Comparison of ENCODE assay signal across 25 cellular contexts in the genomic region with DNA sequence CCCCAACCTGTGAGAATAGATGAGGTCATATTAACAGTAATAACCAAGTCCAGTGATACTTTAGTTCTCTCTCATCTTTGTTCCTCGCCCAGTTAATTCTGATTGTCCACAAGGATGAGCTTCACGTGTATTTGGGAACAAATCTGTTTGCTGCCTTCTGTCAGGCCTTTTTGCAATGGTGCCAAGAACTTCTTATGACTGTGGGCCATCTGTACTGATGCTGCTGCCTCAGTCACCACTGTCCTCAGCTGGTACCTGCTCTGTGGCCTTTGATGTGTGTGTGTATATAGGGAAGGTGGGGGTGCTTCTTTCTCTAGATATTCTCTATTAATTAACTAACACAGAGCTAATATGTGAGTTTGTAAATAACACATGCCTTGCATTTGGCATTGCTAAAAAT.
"Had no signal": no experiment of that assay in that cellular context is flagged by ENCODE, and none has a peak within 500 bp of the region (broad histone marks: within the 10 kb centered on the region; RNA-seq: fewer than 3 reads in every experiment).

No MANE protein-coding gene starts in this region.

- H3K4me3 ChIP-seq: ascending aorta, cardiac muscle cell, ovary, skin epidermis, thoracic aorta, vagina had no signal

- DNase-seq: activated CD4-positive, alpha-beta T cell treated with anti-CD3 and anti-CD28 coated beads for 4 hours; activated CD4-positive, alpha-beta T cell treated with anti-CD3 and anti-CD28 coated beads, Interleukin-2, amount 50 U/mL, for 4 hours; activated effector memory CD4-positive, alpha-beta T cell treated with Interleukin-2 at 50 U/mL for 16 hours; activated naive CD4-positive, alpha-beta T cell treated with Interleukin-2 at 50 U/mL for 16 hours; activated T-cell treated with anti-CD3 and anti-CD28 coated beads for 4 hours; cortex of kidney; foreskin fibroblast; head of caudate nucleus; hippocampal formation; immature natural killer cell; kidney; left colon; naive B cell; nephron progenitor cell; ovary; stimulated activated CD4-positive, alpha-beta T cell treated with anti-CD3 and anti-CD28 coated beads, Interleukin-12 subunit alpha, Interleukin-12 subunit beta, amount 100 ng/mL, for 4 hours; stimulated activated CD4-positive, alpha-beta T cell treated with anti-CD3 and anti-CD28 coated beads, Interleukin-4, amount 100 ng/mL, for 1 hour; stimulated activated naive CD8-positive, alpha-beta T cell treated with anti-CD3 and anti-CD28 coated beads, Interleukin-15, Interleukin-2, amounts not matched to agents 100 U/mL and 50 U/mL, for 24 hours; trophoblast cell had no signal

- FAIRE-seq: kidney, TTC549 had no signal
